In the genomic region with DNA sequence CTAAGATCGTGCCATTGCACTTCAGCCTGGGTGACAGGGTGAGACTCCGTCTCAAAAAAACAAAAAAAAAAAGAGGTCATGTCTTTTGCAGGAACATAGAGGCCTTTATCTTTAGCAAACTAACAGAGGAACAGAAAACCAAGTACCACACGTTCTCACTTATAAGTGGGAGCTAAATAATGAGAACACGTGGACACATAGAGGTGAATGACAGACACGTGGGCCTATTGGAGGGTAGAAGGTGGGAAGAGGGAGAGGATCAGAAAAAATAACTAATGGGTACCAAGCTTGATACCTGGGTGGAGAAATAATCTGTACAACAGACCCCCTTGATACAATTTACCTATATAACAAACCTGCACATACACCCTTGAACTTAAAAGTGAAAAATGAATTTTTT, we compare ENCODE assay signal across 10 cellular contexts.
"Had no signal": no experiment of that assay in that cellular context is flagged by ENCODE, and none has a peak within 500 bp of the region (broad histone marks: within the 10 kb centered on the region; RNA-seq: fewer than 3 reads in every experiment).

No MANE protein-coding gene starts in this region.

- H3K9me3 ChIP-seq: HAP-1 had no signal

- H3K9ac ChIP-seq: GM23248 had no signal

- FAIRE-seq: H1, H54 had no signal

- DNase-seq: GM23248, GOT3, H7, H9, HCEC 1CT, HFFc6 had no signal

- H3K4me3 ChIP-seq: GM23248, HAP-1 had no signal

- H2AFZ ChIP-seq: GM23248 had no signal

- ATAC-seq: HCT116 had no signal

- H3K4me3 Mint-ChIP-seq: H9, HFFc6 had no signal

- H3K27ac ChIP-seq: GM23248 had no signal

- H3K36me3 ChIP-seq: HAP-1 had no signal

- H3K27ac Mint-ChIP-seq: H9, HFFc6 had no signal
